8 cellular contexts compared by ENCODE assay signal in the genomic region with DNA sequence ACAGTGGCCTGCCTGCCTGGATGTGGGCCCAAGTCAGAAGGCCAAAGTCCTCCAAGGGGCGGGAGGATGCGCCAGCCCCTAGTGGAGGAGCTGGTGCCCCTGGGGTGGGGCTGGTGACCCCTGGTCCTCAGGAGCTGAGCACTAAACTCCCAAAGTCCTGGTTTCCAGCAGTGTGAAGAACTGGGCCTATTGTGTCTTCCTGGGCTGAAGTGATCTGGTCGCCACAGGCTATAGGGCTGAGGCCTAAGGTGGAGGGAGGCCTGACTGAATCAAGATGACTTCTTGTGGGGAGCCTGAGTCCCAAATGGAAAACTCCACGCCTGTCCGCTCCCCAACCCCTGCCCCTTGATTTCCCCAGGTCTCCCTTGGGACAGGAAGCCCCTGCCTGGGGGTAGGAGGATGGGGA. TPM values are rescaled to one million over a fixed set of nuclear protein-coding genes. Genes with fewer than 3 reads are reported as not detected.
A peak's percentile ranks its signal among the peaks of the same experiment; 100 is the strongest.
DNase-seq lines count a peak whose midpoint lies in the region; ATAC-seq, FAIRE-seq and TF ChIP-seq lines count a peak whose summit lies in the region.

No MANE protein-coding gene starts in this region.

- peak overlapping the region; percentile 95 for H2AFZ ChIP-seq in GM23338

- 47 to 58% (median 54%) methylated on average over 5 of the region's 5 CpGs for WGBS in small intestine, 3 donors

- H4K20me1 ChIP-seq in GM23338 (replicated peaks; ENCODE audit: insufficient read depth): no peaks in the 10 kb centered on the region

- H3K36me3 Mint-ChIP-seq in GM23338 (ENCODE audit: low read depth): peaks cover 8% of the 10 kb centered on the region; the same call in 2 of the 3 replicates
- peaks cover 10% of the 10 kb centered on the region for H3K36me3 Mint-ChIP-seq in activated naive CD8-positive, alpha-beta T cell treated with anti-CD3 and anti-CD28 coated beads, Interleukin-2, amount 50 U/mL, for 24 hours (ENCODE audit: low read depth)

- peak overlapping the region; percentile 45; the same call in 2 of the 3 replicates for H3K4me3 Mint-ChIP-seq in GM23338
- no peak overlapping the region for H3K4me3 Mint-ChIP-seq in activated naive CD8-positive, alpha-beta T cell treated with anti-CD3 and anti-CD28 coated beads, Interleukin-2, amount 50 U/mL, for 24 hours

- H3K27me3 ChIP-seq in GM23338 (ENCODE audit: insufficient read depth): no peaks in the 10 kb centered on the region
- H3K27me3 ChIP-seq in small intestine (ENCODE audit: control insufficient read depth in 2 of 2, insufficient read depth in 2 of 2, low read length in 2 of 2): no peaks in the 10 kb centered on the region

- H3K4me2 ChIP-seq in GM23338: peak overlapping the region; percentile 83

- H3K9me3 Mint-ChIP-seq in GM23338: no peaks in the 10 kb centered on the region
- no peaks in the 10 kb centered on the region for H3K9me3 Mint-ChIP-seq in activated naive CD8-positive, alpha-beta T cell treated with anti-CD3 and anti-CD28 coated beads, Interleukin-2, amount 50 U/mL, for 24 hours

- peak overlapping the region; percentile 69 to 81 for H3K9ac ChIP-seq in kidney (ENCODE audit: low read length in 2 of 2)

- peak; percentile 5 for ATAC-seq in GM23338
- peak; percentile 6 for ATAC-seq in activated naive CD8-positive, alpha-beta T cell treated with anti-CD3 and anti-CD28 coated beads, Interleukin-2, amount 50 U/mL, for 24 hours

- intact Hi-C loops in kidney (cut with DNase I): no loop called here

- peaks cover 13% of the 10 kb centered on the region for H3K4me1 ChIP-seq in GM23338 (ENCODE audit: insufficient read depth)
- peaks cover 6 to 20% of the 10 kb centered on the region in 2 donors for H3K4me1 ChIP-seq in kidney (ENCODE audit: control insufficient read depth in 1 of 2, insufficient read depth in 1 of 2, low read depth in 1 of 2, low read length in 2 of 2)
- H3K4me1 ChIP-seq in small intestine (ENCODE audit: control insufficient read depth in 2 of 2, insufficient read depth in 1 of 2, low read depth in 1 of 2, low read length in 1 of 2): peaks cover 0 to 7% of the 10 kb centered on the region in 2 donors

- H3K4me1 Mint-ChIP-seq in GM23338: peaks cover 17% of the 10 kb centered on the region
- peaks cover 19% of the 10 kb centered on the region for H3K4me1 Mint-ChIP-seq in activated naive CD8-positive, alpha-beta T cell treated with anti-CD3 and anti-CD28 coated beads, Interleukin-2, amount 50 U/mL, for 24 hours

- peak; percentile 18 for DNase-seq in GM23338 (ENCODE audit: low spot score)
- no peak for DNase-seq in activated naive CD8-positive, alpha-beta T cell treated with anti-CD3 and anti-CD28 coated beads, Interleukin-2, amount 50 U/mL, for 24 hours
- no peak for DNase-seq in kidney
- DNase-seq in small intestine: peak; percentile 16
- DNase-seq in CD1c-positive myeloid dendritic cell (ENCODE audit: extremely low spot score): no peak
- no peak for DNase-seq in DMS 273 (lab: John Stamatoyannopoulos, UW; ENCODE audit: unreplicated experiment)
- no peak for DNase-seq in SKM-1 (lab: John Stamatoyannopoulos, UW; ENCODE audit: unreplicated experiment)
- no peak for DNase-seq in middle frontal gyrus (ENCODE audit: extremely low spot score, low spot score)

- no peaks in the 10 kb centered on the region for H3K9me2 ChIP-seq in GM23338 (ENCODE audit: insufficient read depth)

- no peak overlapping the region for H3K27ac Mint-ChIP-seq in GM23338
- peak overlapping the region; percentile 49 for H3K27ac Mint-ChIP-seq in activated naive CD8-positive, alpha-beta T cell treated with anti-CD3 and anti-CD28 coated beads, Interleukin-2, amount 50 U/mL, for 24 hours

- H3K9me3 ChIP-seq in kidney (ENCODE audit: control insufficient read depth in 1 of 2, low read length in 2 of 2) (no peaks in the 10 kb centered on the region), small intestine (ENCODE audit: control insufficient read depth, low read depth) (no peaks in the 10 kb centered on the region)

- no peaks in the 10 kb centered on the region for H3K79me2 ChIP-seq in GM23338 (replicated peaks; ENCODE audit: insufficient read depth)

- no peaks in the 10 kb centered on the region for H3K36me3 ChIP-seq in GM23338 (ENCODE audit: insufficient read depth)
- peaks cover 5 to 13% of the 10 kb centered on the region in 2 donors for H3K36me3 ChIP-seq in kidney (ENCODE audit: control insufficient read depth in 1 of 2, insufficient read depth in 2 of 2, low read length in 2 of 2)
- peaks cover 6 to 15% of the 10 kb centered on the region in 2 donors for H3K36me3 ChIP-seq in small intestine (ENCODE audit: control insufficient read depth in 2 of 2, insufficient read depth in 2 of 2, low read length in 2 of 2)

- no peak for FAIRE-seq in kidney (lab: Jason Lieb, UNC)
- FAIRE-seq in small intestine (lab: Jason Lieb, UNC): no peak

- H3K4me3 ChIP-seq in GM23338 (peak overlapping the region; percentile 57), kidney (ENCODE audit: low read length in 2 of 2) (peak overlapping the region in 1 of 2 donors; percentile 57), small intestine (ENCODE audit: low read depth in 1 of 2, low read length in 2 of 2) (no peak overlapping the region)

- no peak for TF ChIP-seq CTCF in GM23338 (conservative IDR thresholded peaks at IDR 0.05; ENCODE audit: low read depth in 2 of 2)
- TF ChIP-seq CTCF in kidney (IDR thresholded peaks at IDR 0.05; ENCODE audit: borderline replicate concordance, extremely low read depth, insufficient read depth): no peak

- H3K27me3 Mint-ChIP-seq in GM23338 (ENCODE audit: insufficient read depth, low read depth, poor library complexity): peaks cover 10% of the 10 kb centered on the region
- peaks cover 4% of the 10 kb centered on the region for H3K27me3 Mint-ChIP-seq in activated naive CD8-positive, alpha-beta T cell treated with anti-CD3 and anti-CD28 coated beads, Interleukin-2, amount 50 U/mL, for 24 hours

- H3K27ac ChIP-seq in GM23338 (ENCODE audit: low read depth): peak overlapping the region; percentile 55; the same call in 1 of the 2 replicates
- peak overlapping the region; percentile 85 to 94 for H3K27ac ChIP-seq in kidney (ENCODE audit: low read depth in 2 of 2, low read length in 2 of 2)
- peak overlapping the region in 1 of 2 donors; percentile 87 for H3K27ac ChIP-seq in small intestine (ENCODE audit: low read depth in 1 of 2, low read length in 1 of 2)

- 0 out of 2 replicates have a peak, but pooled peaks cover 5% of the 10 kb centered on the region for H3F3A ChIP-seq in GM23338 (replicated peaks; ENCODE audit: low read depth)

TF ChIP-seq in GM23338, 12 proteins besides CTCF, POLR2A, EP300 and RAD21 (continues in another document):
- TF ChIP-seq ZNF114 (CRISPR knock-in tag; IDR thresholded peaks at IDR 0.05) (no peak), EZH2 (IDR thresholded peaks at IDR 0.05; ENCODE audit: low read depth, unreplicated experiment) (no peak)

RNA-seq across cellular contexts. Expression of a gene that starts 0.8 kb away (rescaled TPM):
- total RNA-seq in GM23338 (2014; rRNA removed; shearing (Covaris generic)): 14.4 and 18.6 TPM in 2 replicates
- polyA plus RNA-seq in GM23338 (2016; fragmentation: Nextera tagmentation; extraction: Ambion mirVana): 2.7 and 3.1 TPM in 2 replicates
- 33.5 TPM for total RNA-seq in kidney
- 9.3 TPM for polyA plus RNA-seq in kidney (ENCODE audit: insufficient read depth, low read depth, low replicate concordance)
- polyA plus RNA-seq in small intestine: 10 to 100 TPM in 1 of 3 donors, 1 to 10 TPM in 1, under 1 TPM in 1; 0.89 to 17.2 (median 4.6) TPM

RNA-seq across cellular contexts. Expression of a gene that starts 15.1 kb away (rescaled TPM):
- total RNA-seq in GM23338 (2014; rRNA removed; shearing (Covaris generic)): 15.7 and 20.9 TPM in 2 replicates
- polyA plus RNA-seq in GM23338 (2016; fragmentation: Nextera tagmentation; extraction: Ambion mirVana) (6.3 and 7.4 TPM in 2 replicates), kidney (ENCODE audit: insufficient read depth, low read depth, low replicate concordance) (36.4 TPM), small intestine (10 to 100 TPM; 22.8 to 52.5 (median 24.6) TPM)
- total RNA-seq in kidney: 75.9 TPM

RNA-seq across cellular contexts. Expression of a gene that starts 19.6 kb away (rescaled TPM):
- total RNA-seq in GM23338 (2014; rRNA removed; shearing (Covaris generic)): 3.5 and 17.1 TPM in 2 replicates
- 8.0 and 8.2 TPM in 2 replicates for polyA plus RNA-seq in GM23338 (2016; fragmentation: Nextera tagmentation; extraction: Ambion mirVana)
- 56.3 TPM for total RNA-seq in kidney
- polyA plus RNA-seq in kidney (ENCODE audit: insufficient read depth, low read depth, low replicate concordance): 11.4 TPM
- 10 to 100 TPM; 15.1 to 22.8 (median 22.6) TPM for polyA plus RNA-seq in small intestine

RNA-seq across cellular contexts. Expression of a gene that starts 48.8 kb away (rescaled TPM):
- total RNA-seq in GM23338 (2014; rRNA removed; shearing (Covaris generic)): 9.1 and 19.0 TPM in 2 replicates
- polyA plus RNA-seq in GM23338 (2016; fragmentation: Nextera tagmentation; extraction: Ambion mirVana) (16.0 and 17.4 TPM in 2 replicates), kidney (ENCODE audit: insufficient read depth, low read depth, low replicate concordance) (47.3 TPM), small intestine (10 to 100 TPM; 21.8 to 33.0 (median 32.7) TPM)
- 15.5 TPM for total RNA-seq in kidney

RNA-seq across cellular contexts. Expression of a gene that starts 51.6 kb away (rescaled TPM):
- 86.8 and 87.5 TPM in 2 replicates for total RNA-seq in GM23338 (2014; rRNA removed; shearing (Covaris generic))
- 35.9 and 40.2 TPM in 2 replicates for polyA plus RNA-seq in GM23338 (2016; fragmentation: Nextera tagmentation; extraction: Ambion mirVana)
- total RNA-seq in kidney: 62.8 TPM
- 48.9 TPM for polyA plus RNA-seq in kidney (ENCODE audit: insufficient read depth, low read depth, low replicate concordance)
- polyA plus RNA-seq in small intestine: 10 to 100 TPM; 37.7 to 65.1 (median 49.7) TPM

Comparison
In these comparisons a context has a peak if more than half of its experiments do, and no peak if none do; other contexts are left out.
1. DNase-seq: peak in GM23338 (single experiment) and small intestine (single experiment); none in activated naive CD8-positive, alpha-beta T cell treated with anti-CD3 and anti-CD28 coated beads, Interleukin-2, amount 50 U/mL, for 24 hours (single experiment), kidney (single experiment), CD1c-positive myeloid dendritic cell (single experiment), DMS 273 (single experiment), SKM-1 (single experiment) and middle frontal gyrus (single experiment).